Comparison of ENCODE assay signal across 8 cellular contexts in genomic region chr18:21179590-21180220, GRCh38.
DNase-seq lines count a peak whose midpoint lies in the region; ATAC-seq, FAIRE-seq and TF ChIP-seq lines count a peak whose summit lies in the region.

No MANE protein-coding gene starts in this region.

- no peak for ATAC-seq in GM21423 (IDR thresholded peaks at IDR 0.05; ENCODE audit: unreplicated experiment)

- H3K4me3 Mint-ChIP-seq in osteocyte (ENCODE audit: unreplicated experiment): no peak overlapping the region

- no peak overlapping the region for H3K4me3 ChIP-seq in fibroblast of villous mesenchyme (ENCODE audit: low read depth, low read length)

- H3K9me3 Mint-ChIP-seq in osteocyte (ENCODE audit: unreplicated experiment): no peaks in the 10 kb centered on the region

- no peaks in the 10 kb centered on the region for H3K4me1 Mint-ChIP-seq in osteocyte (ENCODE audit: unreplicated experiment)

- H3K36me3 Mint-ChIP-seq in osteocyte (ENCODE audit: unreplicated experiment): no peaks in the 10 kb centered on the region

- no peak overlapping the region for H3K27ac Mint-ChIP-seq in osteocyte (ENCODE audit: unreplicated experiment)

- DNase-seq in COLO829 (ENCODE audit: low spot score): peak; percentile 58
- DNase-seq in GM19239 (ENCODE audit: insufficient read length, low spot score): peak; percentile 53
- DNase-seq in HS-5 (ENCODE audit: low read depth): peak; percentile 30
- DNase-seq in NOMO-1 treated with dmso at 0.1 percent for 144 hours (lab: John Stamatoyannopoulos, UW; ENCODE audit: unreplicated experiment): peak; percentile 24
- peak; percentile 15 for DNase-seq in activated CD8-positive, alpha-beta memory T cell treated with anti-CD3 and anti-CD28 coated beads, Interleukin-2, amount 50 U/mL, for 24 hours (ENCODE audit: extremely low read depth)
- peak; percentile 69 for DNase-seq in fibroblast of villous mesenchyme (ENCODE audit: low read depth)
- no peak for DNase-seq in osteocyte (ENCODE audit: extremely low spot score, unreplicated experiment)

- peak; percentile 82 for TF ChIP-seq CTCF in fibroblast of villous mesenchyme (IDR thresholded peaks at IDR 0.05; ENCODE audit: insufficient read depth, low read depth, low read length)
- TF ChIP-seq CTCF in osteocyte (IDR thresholded peaks at IDR 0.05): peak; percentile 80

- peaks cover 6% of the 10 kb centered on the region for H3K27me3 Mint-ChIP-seq in osteocyte (ENCODE audit: unreplicated experiment)

- peak; percentile 84 for FAIRE-seq in GM19239 (lab: Jason Lieb, UNC)
